In the genomic region with DNA sequence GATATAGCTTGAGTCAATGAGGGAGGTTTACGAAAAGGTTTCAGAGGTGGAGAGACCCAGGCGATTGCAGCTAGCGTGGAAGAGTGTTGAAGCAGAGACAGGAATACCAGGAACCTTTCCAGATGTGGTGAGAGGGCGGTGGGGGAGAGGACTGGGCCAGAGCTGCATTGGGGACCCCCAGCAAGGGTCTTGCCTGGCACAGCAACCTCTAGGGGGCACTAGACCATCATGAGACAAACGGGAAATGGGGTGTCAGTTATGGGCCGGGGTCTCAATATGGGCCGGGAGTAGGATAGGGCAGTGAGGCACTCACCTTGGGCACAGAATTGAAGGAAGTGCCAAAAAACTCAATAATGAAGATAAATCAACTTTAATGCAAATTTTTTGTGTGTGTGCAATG, we compare ENCODE assay signal across 17 cellular contexts. TPM values are rescaled to one million over a fixed set of nuclear protein-coding genes. Genes with fewer than 3 reads are reported as not detected.
DNase-seq lines count a peak whose midpoint lies in the region; ATAC-seq, FAIRE-seq and TF ChIP-seq lines count a peak whose summit lies in the region.
"Had no signal": no experiment of that assay in that cellular context is flagged by ENCODE, and none has a peak within 500 bp of the region (broad histone marks: within the 10 kb centered on the region; RNA-seq: fewer than 3 reads in every experiment).

No MANE protein-coding gene starts in this region.

- peaks cover 6% of the 10 kb centered on the region for H3K36me3 ChIP-seq in WERI-Rb-1
- no peaks in the 10 kb centered on the region for H3K36me3 ChIP-seq in kidney (ENCODE audit: control insufficient read depth in 1 of 2, insufficient read depth in 2 of 2, low read length in 2 of 2)
- H3K36me3 ChIP-seq: neutrophil had no signal

- H3K9me3 ChIP-seq in AG04450 (ENCODE audit: control insufficient read depth, insufficient read depth, low read length) (no peaks in the 10 kb centered on the region), WERI-Rb-1 (ENCODE audit: severe bottlenecking) (no peaks in the 10 kb centered on the region), kidney (ENCODE audit: control insufficient read depth in 1 of 2, low read length in 2 of 2) (no peaks in the 10 kb centered on the region)
- H3K9me3 ChIP-seq: neutrophil had no signal

- H3K27ac ChIP-seq in AG04450 (ENCODE audit: low read depth, low read length): no peak overlapping the region
- H3K27ac ChIP-seq in WERI-Rb-1: no peak overlapping the region
- H3K27ac ChIP-seq in kidney (ENCODE audit: low read depth in 2 of 2, low read length in 2 of 2): no peak overlapping the region
- H3K27ac ChIP-seq: C4-2B, neutrophil, PC-9 had no signal

- no peak overlapping the region for H3K27ac Mint-ChIP-seq in activated naive CD8-positive, alpha-beta T cell treated with anti-CD3 and anti-CD28 coated beads for 36 hours
- H3K27ac Mint-ChIP-seq: activated naive CD4-positive, alpha-beta T cell treated with anti-CD3 and anti-CD28 coated beads, Interleukin-2, amount 10 ng/mL, durations not matched to agents 7 days and 5 days had no signal

- FAIRE-seq in kidney (lab: Jason Lieb, UNC): no peak
- FAIRE-seq: colon had no signal

- no peaks in the 10 kb centered on the region for H3K9me3 Mint-ChIP-seq in activated naive CD8-positive, alpha-beta T cell treated with anti-CD3 and anti-CD28 coated beads for 36 hours
- H3K9me3 Mint-ChIP-seq: activated naive CD4-positive, alpha-beta T cell treated with anti-CD3 and anti-CD28 coated beads, Interleukin-2, amount 10 ng/mL, durations not matched to agents 7 days and 5 days had no signal

- intact Hi-C loops in kidney (cut with DNase I): no loop called here

- no peak overlapping the region for H3K4me3 ChIP-seq in AG04450 (ENCODE audit: low read depth, low read length)
- H3K4me3 ChIP-seq in WERI-Rb-1 (ENCODE audit: low read depth, low read length): no peak overlapping the region
- H3K4me3 ChIP-seq in kidney (ENCODE audit: low read length in 2 of 2): no peak overlapping the region
- H3K4me3 ChIP-seq: PC-9 had no signal

- H3K4me1 Mint-ChIP-seq in activated naive CD8-positive, alpha-beta T cell treated with anti-CD3 and anti-CD28 coated beads for 36 hours: no peaks in the 10 kb centered on the region

- no peak for DNase-seq in AG04450 (ENCODE audit: low read depth, low spot score)
- DNase-seq in GM19240 (ENCODE audit: insufficient read length, low spot score): peak; percentile 0
- no peak for DNase-seq in WERI-Rb-1
- DNase-seq in kidney: peak; percentile 23
- DNase-seq in activated naive CD8-positive, alpha-beta T cell treated with anti-CD3 and anti-CD28 coated beads for 36 hours: no peak
- DNase-seq in GM20000 (ENCODE audit: low spot score): no peak
- DNase-seq in stimulated activated CD4-positive, alpha-beta T cell treated with anti-CD3 and anti-CD28 coated beads, Interleukin-4, amount 100 ng/mL, for 4 hours: no peak
- DNase-seq: activated CD8-positive, alpha-beta memory T cell treated with anti-CD3 and anti-CD28 coated beads for 24 hours; activated naive CD4-positive, alpha-beta T cell treated with anti-CD3 and anti-CD28 coated beads, Interleukin-2, amount 10 ng/mL, durations not matched to agents 7 days and 5 days; left cardiac atrium; NCI-H2081; PC-9 had no signal

- H3K36me3 Mint-ChIP-seq in activated naive CD8-positive, alpha-beta T cell treated with anti-CD3 and anti-CD28 coated beads for 36 hours: no peaks in the 10 kb centered on the region
- H3K36me3 Mint-ChIP-seq: activated naive CD4-positive, alpha-beta T cell treated with anti-CD3 and anti-CD28 coated beads, Interleukin-2, amount 10 ng/mL, durations not matched to agents 7 days and 5 days had no signal

- POLR2A ChIA-PET in AG04450 (lab: Yijun Ruan, JAX): no interaction called here

- CTCF ChIA-PET in AG04450 (lab: Charles Lee): interaction anchor here (0.6 to 2.6 kb wide), 2 partner anchors 8 to 39 kb away, joined by 3 to 11 read pairs; no protein-coding TSS in a partner anchor

- TF ChIP-seq CTCF in AG04450 (IDR thresholded peaks at IDR 0.05; ENCODE audit: low read depth, low read length) (peak; percentile 19; the same call in 1 of the 2 replicates), WERI-Rb-1 (IDR thresholded peaks at IDR 0.05; ENCODE audit: low read depth, low read length) (peak; percentile 54), kidney (IDR thresholded peaks at IDR 0.05; ENCODE audit: borderline replicate concordance, extremely low read depth, insufficient read depth) (no peak), GM20000 (IDR thresholded peaks at IDR 0.05; ENCODE audit: extremely low read depth, missing control alignments) (no peak)

- H3K4me1 ChIP-seq in kidney (ENCODE audit: control insufficient read depth in 1 of 2, insufficient read depth in 1 of 2, low read depth in 1 of 2, low read length in 2 of 2): peaks cover 0 to 3% of the 10 kb centered on the region in 2 donors

- H3K27me3 ChIP-seq in AG04450 (ENCODE audit: control insufficient read depth, insufficient read depth, low read length): peaks cover 10% of the 10 kb centered on the region
- H3K27me3 ChIP-seq in WERI-Rb-1 (ENCODE audit: insufficient read depth, low read depth, severe bottlenecking): no peaks in the 10 kb centered on the region
- H3K27me3 ChIP-seq: neutrophil had no signal

- ATAC-seq in GM21381 (IDR thresholded peaks at IDR 0.05; ENCODE audit: unreplicated experiment): no peak
- ATAC-seq: left cardiac atrium had no signal

- no peak overlapping the region for H3K4me3 Mint-ChIP-seq in activated naive CD8-positive, alpha-beta T cell treated with anti-CD3 and anti-CD28 coated beads for 36 hours
- H3K4me3 Mint-ChIP-seq: activated naive CD4-positive, alpha-beta T cell treated with anti-CD3 and anti-CD28 coated beads, Interleukin-2, amount 10 ng/mL, durations not matched to agents 7 days and 5 days had no signal

- peaks cover 44% of the 10 kb centered on the region for H3K27me3 Mint-ChIP-seq in activated naive CD8-positive, alpha-beta T cell treated with anti-CD3 and anti-CD28 coated beads for 36 hours

- no peak overlapping the region for H3K9ac ChIP-seq in kidney (ENCODE audit: low read length in 2 of 2)

RNA-seq across cellular contexts. Expression of a gene that starts 2.1 kb away (rescaled TPM):
- polyA plus RNA-seq in AG04450 (2011; rRNA removed) (9.5 and 15.8 TPM in 2 replicates), kidney (ENCODE audit: insufficient read depth, low read depth, low replicate concordance) (13.9 TPM)
- 3.9 and 4.3 TPM in 2 replicates for polyA minus RNA-seq in AG04450 (2011; rRNA and poly(A)+ RNA removed)
- total RNA-seq in kidney: 23.8 TPM
- total RNA-seq in activated naive CD8-positive, alpha-beta T cell treated with anti-CD3 and anti-CD28 coated beads for 36 hours: under 1 TPM; 0.44 to 0.91 TPM

RNA-seq across cellular contexts. Expression of a gene that starts 33.6 kb away (rescaled TPM):
- polyA plus RNA-seq in AG04450 (2011; rRNA removed) (not detected in 2 replicates), kidney (ENCODE audit: insufficient read depth, low read depth, low replicate concordance) (0.41 TPM)
- polyA minus RNA-seq in AG04450 (2011; rRNA and poly(A)+ RNA removed): not detected in 2 replicates
- not detected for total RNA-seq in kidney
- not detected for total RNA-seq in activated naive CD8-positive, alpha-beta T cell treated with anti-CD3 and anti-CD28 coated beads for 36 hours
- total RNA-seq: PC-9; T-helper 2 cell treated with Interferon-gamma antibody and Interleukin-4, amounts not matched to agents 100 ng/mL and 5 ng/mL, for 36 hours had no signal

Comparison
In these comparisons a context has a peak if more than half of its experiments do, and no peak if none do; other contexts are left out.
1. DNase-seq: peak in GM19240 (single experiment) and kidney (single experiment); none in AG04450 (single experiment), WERI-Rb-1 (single experiment), activated naive CD8-positive, alpha-beta T cell treated with anti-CD3 and anti-CD28 coated beads for 36 hours (single experiment), GM20000 (single experiment) and stimulated activated CD4-positive, alpha-beta T cell treated with anti-CD3 and anti-CD28 coated beads, Interleukin-4, amount 100 ng/mL, for 4 hours (0 of 2).
2. CTCF ChIP-seq: peak in AG04450 (single experiment) and WERI-Rb-1 (single experiment); none in kidney (single experiment) and GM20000 (single experiment).
3. RNA of a gene that starts 2.1 kb away (total RNA-seq): 23.8 TPM in kidney (single experiment); 0.44 to 0.91 TPM in activated naive CD8-positive, alpha-beta T cell treated with anti-CD3 and anti-CD28 coated beads for 36 hours; every median in the first group is over 10 times any median in the second.